ENCODE assay signal across 9 cellular contexts in genomic region chr7:157490465-157490912, GRCh38.
DNase-seq lines count a peak whose midpoint lies in the region; TF ChIP-seq lines count a peak whose summit lies in the region.
"Had no signal": no experiment of that assay in that cellular context is flagged by ENCODE, and none has a peak within 500 bp of the region (broad histone marks: within the 10 kb centered on the region; RNA-seq: fewer than 3 reads in every experiment).

No MANE protein-coding gene starts in this region.

- H4K5ac ChIP-seq in H9 (ENCODE audit: insufficient read length, low read depth, low read length) = no peak overlapping the region

- no peak for TF ChIP-seq CTCF in NB4 (IDR thresholded peaks at IDR 0.05; ENCODE audit: low read depth, low read length)
- no peak for TF ChIP-seq CTCF in H9 (conservative IDR thresholded peaks at IDR 0.05)

- H3K79me2 ChIP-seq in H9 (ENCODE audit: insufficient read depth, low read length) = no peaks in the 10 kb centered on the region

- H4K8ac ChIP-seq in H9 (replicated peaks; ENCODE audit: insufficient read length, low read depth, low read length) = no peak overlapping the region

- no peak overlapping the region for H2AFZ ChIP-seq in H9 (ENCODE audit: low read length)

- H3K27ac ChIP-seq in substantia nigra (ENCODE audit: low read depth, low read length, poor library complexity, severe bottlenecking) = no peak overlapping the region
- H3K27ac ChIP-seq in H9 (ENCODE audit: insufficient read length, low read depth, low read length) = no peak overlapping the region

- no peak overlapping the region for H3K18ac ChIP-seq in H9 (ENCODE audit: insufficient read length, low read depth, low read length)

- no peak overlapping the region for H3K9ac ChIP-seq in H9 (ENCODE audit: extremely low read depth, insufficient read length, low read length)

- H3K4me2 ChIP-seq in H9 (ENCODE audit: insufficient read depth, insufficient read length, low read length) = no peak overlapping the region

- no peaks in the 10 kb centered on the region for H3K79me1 ChIP-seq in H9 (ENCODE audit: insufficient read depth, low read depth, low read length, poor library complexity, severe bottlenecking)

- H3K4me3 Mint-ChIP-seq in H9 = no peak overlapping the region
- H3K4me3 Mint-ChIP-seq: activated B cell treated with CpG ODN at 0.5 μM for 24 hours had no signal

- H3K27ac Mint-ChIP-seq in H9 = no peak overlapping the region
- H3K27ac Mint-ChIP-seq: activated B cell treated with CpG ODN at 0.5 μM for 24 hours had no signal

- no peaks in the 10 kb centered on the region for H3K4me1 ChIP-seq in H9 (ENCODE audit: insufficient read depth, low read length)

- H2BK12ac ChIP-seq in H9 (ENCODE audit: insufficient read length, low read depth, low read length) = no peak overlapping the region

- no peak overlapping the region for H3K56ac ChIP-seq in H9 (ENCODE audit: insufficient read length, low read depth, low read length)

- no peak overlapping the region for H2AK5ac ChIP-seq in H9 (ENCODE audit: insufficient read length, low read length)

- peaks cover 75% of the 10 kb centered on the region for H3K27me3 Mint-ChIP-seq in H9 (ENCODE audit: low read depth)

- H4K91ac ChIP-seq in H9 (ENCODE audit: insufficient read length, low read depth, low read length) = no peak overlapping the region

- H3K27me3 ChIP-seq in H9 (ENCODE audit: insufficient read depth, low read length) = no peaks in the 10 kb centered on the region

- TF ChIP-seq POLR2A in NB4 (IDR thresholded peaks at IDR 0.05; ENCODE audit: extremely low read depth, insufficient read length) = no peak

- H2BK5ac ChIP-seq in H9 (ENCODE audit: insufficient read length, low read length) = no peak overlapping the region

- no peaks in the 10 kb centered on the region for H4K20me1 ChIP-seq in H9 (ENCODE audit: control insufficient read depth, insufficient read depth, insufficient read length)

- no peaks in the 10 kb centered on the region for H3K9me3 ChIP-seq in H9 (ENCODE audit: control insufficient read depth, low read depth, low read length)

- no peak overlapping the region for H3K23ac ChIP-seq in H9 (ENCODE audit: insufficient read length, low read depth, low read length)

- no peak overlapping the region for H2BK15ac ChIP-seq in H9 (ENCODE audit: low read depth, low read length)

- H3K9me3 Mint-ChIP-seq in H9 = peaks cover 4 to 8% of the 10 kb centered on the region in 2 experiments; a peak in 4 of 5 replicates

- no peak overlapping the region for H3T11ph ChIP-seq in H9 (ENCODE audit: low read length)

- peak; percentile 64 for DNase-seq in activated CD8-positive, alpha-beta memory T cell treated with anti-CD3 and anti-CD28 coated beads for 24 hours
- DNase-seq in activated CD8-positive, alpha-beta memory T cell treated with anti-CD3 and anti-CD28 coated beads, Interleukin-2, amount 50 U/mL, for 4 hours = no peak
- DNase-seq in NB4 (ENCODE audit: low read depth) = peak; percentile 100
- DNase-seq in activated T-cell treated with anti-CD3 and anti-CD28 coated beads, Interleukin-2, amount 50 U/mL, for 48 hours = peak; percentile 48 to 49
- DNase-seq in mesenteric fat pad (ENCODE audit: low spot score) = peak; percentile 41
- no peak for DNase-seq in substantia nigra (lab: John Stamatoyannopoulos, UW)
- no peak for DNase-seq in NCI-H1417 treated with DMSO at 0.1 percent for 48 hours (lab: John Stamatoyannopoulos, UW)
- no peak for DNase-seq in H9
- DNase-seq: activated B cell treated with CpG ODN at 0.5 μM for 24 hours had no signal

- no peak overlapping the region for H3K4me3 ChIP-seq in NB4 (ENCODE audit: low read depth, low read length)

- H3K36me3 Mint-ChIP-seq in H9 (ENCODE audit: insufficient read depth in 1 of 3, low read depth in 3 of 3) = no peaks in the 10 kb centered on the region; a peak in 1 of 7 replicates

- no peaks in the 10 kb centered on the region for H3K4me1 Mint-ChIP-seq in H9

- no peak overlapping the region for H3K4ac ChIP-seq in H9 (ENCODE audit: low read depth, low read length)

- no CpG with 5 or more reads among the region's 8 CpGs for WGBS in H9 (ENCODE audit: extremely low coverage, insufficient read length, low lambda C conversion rate)

- H2BK120ac ChIP-seq in H9 (ENCODE audit: low read depth, low read length, poor library complexity, severe bottlenecking) = no peak overlapping the region

- H3K14ac ChIP-seq in H9 (ENCODE audit: insufficient read depth, low read length) = no peak overlapping the region

- no peak overlapping the region for H2BK20ac ChIP-seq in H9 (ENCODE audit: low read depth, low read length, poor library complexity, severe bottlenecking)

- H3K23me2 ChIP-seq in H9 (ENCODE audit: insufficient read length, low read depth, low read length, poor library complexity, severe bottlenecking) = no peaks in the 10 kb centered on the region

Comparison
In these comparisons a context has a peak if more than half of its experiments do, and no peak if none do; other contexts are left out.
1. DNase-seq: peak in activated CD8-positive, alpha-beta memory T cell treated with anti-CD3 and anti-CD28 coated beads for 24 hours (single experiment), NB4 (single experiment), activated T-cell treated with anti-CD3 and anti-CD28 coated beads, Interleukin-2, amount 50 U/mL, for 48 hours (2 of 2) and mesenteric fat pad (single experiment); none in activated CD8-positive, alpha-beta memory T cell treated with anti-CD3 and anti-CD28 coated beads, Interleukin-2, amount 50 U/mL, for 4 hours (single experiment), substantia nigra (0 of 49), NCI-H1417 treated with DMSO at 0.1 percent for 48 hours (single experiment) and H9 (single experiment).